ENCODE assay signal across 1 cellular context in the genomic region with DNA sequence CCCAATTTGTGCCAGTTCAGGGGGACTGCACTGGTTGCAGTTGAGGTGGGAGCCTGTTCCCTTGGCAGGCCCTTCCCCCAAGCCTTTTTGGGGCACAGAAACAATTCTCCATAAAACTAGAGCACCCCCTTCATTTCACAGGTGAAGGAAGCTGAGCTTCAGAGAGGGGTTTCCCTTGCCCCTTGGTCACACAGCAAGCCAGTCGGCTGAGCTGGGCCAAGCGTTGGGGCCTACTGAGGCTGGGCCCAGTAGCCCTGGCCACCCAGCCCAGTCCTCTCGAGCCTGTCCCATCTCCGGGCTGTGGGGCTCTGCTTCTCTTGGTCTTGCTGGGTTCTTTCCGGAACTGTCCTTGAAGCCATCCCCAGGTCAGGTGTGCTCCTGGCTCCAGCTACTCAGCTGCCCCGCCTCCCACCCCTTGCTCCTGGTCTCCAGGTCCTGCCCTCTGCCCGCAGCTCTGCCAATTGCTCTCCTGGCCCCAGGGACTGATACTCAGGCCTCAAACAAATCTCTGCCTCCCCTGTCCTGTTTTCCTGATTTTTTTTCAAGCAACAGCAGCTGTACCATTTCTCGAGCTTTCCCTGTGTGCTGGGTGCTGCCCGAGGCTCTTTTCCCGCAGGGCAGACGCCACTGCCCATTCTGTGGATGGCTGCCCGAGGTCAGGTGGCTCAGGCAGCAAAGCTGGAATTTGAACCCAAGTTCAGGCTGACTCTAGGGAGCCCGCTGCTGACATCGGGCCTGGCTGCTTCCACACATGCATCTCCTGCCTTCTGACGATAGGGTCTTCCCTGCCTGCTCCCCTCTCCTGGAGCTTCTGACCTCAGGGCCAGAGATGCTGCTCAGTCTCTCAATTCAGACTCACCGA.
TF ChIP-seq lines count a peak whose summit lies in the region.

No MANE protein-coding gene starts in this region.

TF ChIP-seq in HepG2, 621 proteins besides CTCF, POLR2A, EP300 and RAD21 (continued from another document and continues in another):
- TF ChIP-seq, protein P1, sequence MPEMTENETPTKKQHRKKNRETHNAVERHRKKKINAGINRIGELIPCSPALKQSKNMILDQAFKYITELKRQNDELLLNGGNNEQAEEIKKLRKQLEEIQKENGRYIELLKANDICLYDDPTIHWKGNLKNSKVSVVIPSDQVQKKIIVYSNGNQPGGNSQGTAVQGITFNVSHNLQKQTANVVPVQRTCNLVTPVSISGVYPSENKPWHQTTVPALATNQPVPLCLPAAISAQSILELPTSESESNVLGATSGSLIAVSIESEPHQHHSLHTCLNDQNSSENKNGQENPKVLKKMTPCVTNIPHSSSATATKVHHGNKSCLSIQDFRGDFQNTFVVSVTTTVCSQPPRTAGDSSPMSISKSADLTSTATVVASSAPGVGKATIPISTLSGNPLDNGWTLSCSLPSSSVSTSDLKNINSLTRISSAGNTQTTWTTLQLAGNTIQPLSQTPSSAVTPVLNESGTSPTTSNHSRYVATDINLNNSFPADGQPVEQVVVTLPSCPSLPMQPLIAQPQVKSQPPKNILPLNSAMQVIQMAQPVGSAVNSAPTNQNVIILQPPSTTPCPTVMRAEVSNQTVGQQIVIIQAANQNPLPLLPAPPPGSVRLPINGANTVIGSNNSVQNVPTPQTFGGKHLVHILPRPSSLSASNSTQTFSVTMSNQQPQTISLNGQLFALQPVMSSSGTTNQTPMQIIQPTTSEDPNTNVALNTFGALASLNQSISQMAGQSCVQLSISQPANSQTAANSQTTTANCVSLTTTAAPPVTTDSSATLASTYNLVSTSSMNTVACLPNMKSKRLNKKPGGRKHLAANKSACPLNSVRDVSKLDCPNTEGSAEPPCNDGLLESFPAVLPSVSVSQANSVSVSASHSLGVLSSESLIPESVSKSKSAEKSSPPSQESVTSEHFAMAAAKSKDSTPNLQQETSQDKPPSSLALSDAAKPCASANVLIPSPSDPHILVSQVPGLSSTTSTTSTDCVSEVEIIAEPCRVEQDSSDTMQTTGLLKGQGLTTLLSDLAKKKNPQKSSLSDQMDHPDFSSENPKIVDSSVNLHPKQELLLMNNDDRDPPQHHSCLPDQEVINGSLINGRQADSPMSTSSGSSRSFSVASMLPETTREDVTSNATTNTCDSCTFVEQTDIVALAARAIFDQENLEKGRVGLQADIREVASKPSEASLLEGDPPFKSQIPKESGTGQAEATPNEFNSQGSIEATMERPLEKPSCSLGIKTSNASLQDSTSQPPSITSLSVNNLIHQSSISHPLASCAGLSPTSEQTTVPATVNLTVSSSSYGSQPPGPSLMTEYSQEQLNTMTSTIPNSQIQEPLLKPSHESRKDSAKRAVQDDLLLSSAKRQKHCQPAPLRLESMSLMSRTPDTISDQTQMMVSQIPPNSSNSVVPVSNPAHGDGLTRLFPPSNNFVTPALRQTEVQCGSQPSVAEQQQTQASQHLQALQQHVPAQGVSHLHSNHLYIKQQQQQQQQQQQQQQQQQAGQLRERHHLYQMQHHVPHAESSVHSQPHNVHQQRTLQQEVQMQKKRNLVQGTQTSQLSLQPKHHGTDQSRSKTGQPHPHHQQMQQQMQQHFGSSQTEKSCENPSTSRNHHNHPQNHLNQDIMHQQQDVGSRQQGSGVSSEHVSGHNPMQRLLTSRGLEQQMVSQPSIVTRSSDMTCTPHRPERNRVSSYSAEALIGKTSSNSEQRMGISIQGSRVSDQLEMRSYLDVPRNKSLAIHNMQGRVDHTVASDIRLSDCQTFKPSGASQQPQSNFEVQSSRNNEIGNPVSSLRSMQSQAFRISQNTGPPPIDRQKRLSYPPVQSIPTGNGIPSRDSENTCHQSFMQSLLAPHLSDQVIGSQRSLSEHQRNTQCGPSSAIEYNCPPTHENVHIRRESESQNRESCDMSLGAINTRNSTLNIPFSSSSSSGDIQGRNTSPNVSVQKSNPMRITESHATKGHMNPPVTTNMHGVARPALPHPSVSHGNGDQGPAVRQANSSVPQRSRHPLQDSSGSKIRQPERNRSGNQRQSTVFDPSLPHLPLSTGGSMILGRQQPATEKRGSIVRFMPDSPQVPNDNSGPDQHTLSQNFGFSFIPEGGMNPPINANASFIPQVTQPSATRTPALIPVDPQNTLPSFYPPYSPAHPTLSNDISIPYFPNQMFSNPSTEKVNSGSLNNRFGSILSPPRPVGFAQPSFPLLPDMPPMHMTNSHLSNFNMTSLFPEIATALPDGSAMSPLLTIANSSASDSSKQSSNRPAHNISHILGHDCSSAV (CRISPR knock-in tag; IDR thresholded peaks at IDR 0.05; ENCODE audit: borderline replicate concordance): no peak
- TF ChIP-seq NFE2L1 (CRISPR knock-in tag; IDR thresholded peaks at IDR 0.05; ENCODE audit: borderline replicate concordance): 0 out of 2 replicates have a peak, but pooled peaks have one; percentile 37
- no peak for TF ChIP-seq SP2 (CRISPR knock-in tag; IDR thresholded peaks at IDR 0.05)
- TF ChIP-seq BRD4 (CRISPR knock-in tag; IDR thresholded peaks at IDR 0.05): peak; percentile 46; the same call in 1 of the 2 replicates
- TF ChIP-seq CREB1 (IDR thresholded peaks at IDR 0.05): no peak
- TF ChIP-seq CREB1 (CRISPR knock-in tag; IDR thresholded peaks at IDR 0.05): no peak
- TF ChIP-seq SP5 (CRISPR knock-in tag; IDR thresholded peaks at IDR 0.05; ENCODE audit: borderline replicate concordance, low read depth): peak; percentile 15; the same call in 1 of the 2 replicates
- TF ChIP-seq ZBTB3 (CRISPR knock-in tag; IDR thresholded peaks at IDR 0.05; ENCODE audit: borderline replicate concordance, low read depth): no peak
- TF ChIP-seq SOX6 (IDR thresholded peaks at IDR 0.05): no peak
- peak; percentile 50 for TF ChIP-seq SOX6 (CRISPR knock-in tag; IDR thresholded peaks at IDR 0.05)
- TF ChIP-seq SP4 (CRISPR knock-in tag; IDR thresholded peaks at IDR 0.05): 0 out of 2 replicates have a peak, but pooled peaks have one; percentile 25
- no peak for TF ChIP-seq PHF8 (CRISPR knock-in tag; IDR thresholded peaks at IDR 0.05)
- TF ChIP-seq, protein P2, sequence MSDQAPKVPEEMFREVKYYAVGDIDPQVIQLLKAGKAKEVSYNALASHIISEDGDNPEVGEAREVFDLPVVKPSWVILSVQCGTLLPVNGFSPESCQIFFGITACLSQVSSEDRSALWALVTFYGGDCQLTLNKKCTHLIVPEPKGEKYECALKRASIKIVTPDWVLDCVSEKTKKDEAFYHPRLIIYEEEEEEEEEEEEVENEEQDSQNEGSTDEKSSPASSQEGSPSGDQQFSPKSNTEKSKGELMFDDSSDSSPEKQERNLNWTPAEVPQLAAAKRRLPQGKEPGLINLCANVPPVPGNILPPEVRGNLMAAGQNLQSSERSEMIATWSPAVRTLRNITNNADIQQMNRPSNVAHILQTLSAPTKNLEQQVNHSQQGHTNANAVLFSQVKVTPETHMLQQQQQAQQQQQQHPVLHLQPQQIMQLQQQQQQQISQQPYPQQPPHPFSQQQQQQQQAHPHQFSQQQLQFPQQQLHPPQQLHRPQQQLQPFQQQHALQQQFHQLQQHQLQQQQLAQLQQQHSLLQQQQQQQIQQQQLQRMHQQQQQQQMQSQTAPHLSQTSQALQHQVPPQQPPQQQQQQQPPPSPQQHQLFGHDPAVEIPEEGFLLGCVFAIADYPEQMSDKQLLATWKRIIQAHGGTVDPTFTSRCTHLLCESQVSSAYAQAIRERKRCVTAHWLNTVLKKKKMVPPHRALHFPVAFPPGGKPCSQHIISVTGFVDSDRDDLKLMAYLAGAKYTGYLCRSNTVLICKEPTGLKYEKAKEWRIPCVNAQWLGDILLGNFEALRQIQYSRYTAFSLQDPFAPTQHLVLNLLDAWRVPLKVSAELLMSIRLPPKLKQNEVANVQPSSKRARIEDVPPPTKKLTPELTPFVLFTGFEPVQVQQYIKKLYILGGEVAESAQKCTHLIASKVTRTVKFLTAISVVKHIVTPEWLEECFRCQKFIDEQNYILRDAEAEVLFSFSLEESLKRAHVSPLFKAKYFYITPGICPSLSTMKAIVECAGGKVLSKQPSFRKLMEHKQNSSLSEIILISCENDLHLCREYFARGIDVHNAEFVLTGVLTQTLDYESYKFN (CRISPR knock-in tag; conservative IDR thresholded peaks at IDR 0.05): no peak; the same call in none of the 2 replicates
- no peak for TF ChIP-seq ZNF570 (CRISPR knock-in tag; IDR thresholded peaks at IDR 0.05; ENCODE audit: borderline replicate concordance)
- no peak for TF ChIP-seq ZKSCAN5 (CRISPR knock-in tag; IDR thresholded peaks at IDR 0.05)
- TF ChIP-seq GTF2F1 (IDR thresholded peaks at IDR 0.05; ENCODE audit: low read length): no peak
- TF ChIP-seq REXO4 (CRISPR knock-in tag; IDR thresholded peaks at IDR 0.05; ENCODE audit: borderline replicate concordance): no peak
- TF ChIP-seq ZNF343 (CRISPR knock-in tag; IDR thresholded peaks at IDR 0.05): no peak
- TF ChIP-seq ZNF510 (CRISPR knock-in tag; IDR thresholded peaks at IDR 0.05; ENCODE audit: low read depth): no peak
- TF ChIP-seq ZNF883 (CRISPR knock-in tag; IDR thresholded peaks at IDR 0.05; ENCODE audit: not compliant biosample characterization): no peak
- TF ChIP-seq JUN (CRISPR knock-in tag; IDR thresholded peaks at IDR 0.05): no peak
- TF ChIP-seq CBX2 (IDR thresholded peaks at IDR 0.05; ENCODE audit: low read depth, low read length): no peak
- TF ChIP-seq CBX2 (CRISPR knock-in tag; IDR thresholded peaks at IDR 0.05; ENCODE audit: low read depth): no peak
- no peak for TF ChIP-seq NFKBIZ (CRISPR knock-in tag; IDR thresholded peaks at IDR 0.05)
- TF ChIP-seq EHMT2 (IDR thresholded peaks at IDR 0.05; ENCODE audit: borderline replicate concordance, low read depth, low read length): no peak
- TF ChIP-seq ZNF329 (CRISPR knock-in tag; IDR thresholded peaks at IDR 0.05; ENCODE audit: low read depth): 0 out of 2 replicates have a peak, but pooled peaks have one; percentile 35
- TF ChIP-seq ZNF776 (CRISPR knock-in tag; IDR thresholded peaks at IDR 0.05): no peak
- TF ChIP-seq ZNF256 (CRISPR knock-in tag; conservative IDR thresholded peaks at IDR 0.05): 0 out of 2 replicates have a peak, but pooled peaks have one; percentile 36
- no peak for TF ChIP-seq ZNF674 (CRISPR knock-in tag; IDR thresholded peaks at IDR 0.05; ENCODE audit: low read depth)
- TF ChIP-seq ZBTB38 (CRISPR knock-in tag; IDR thresholded peaks at IDR 0.05): peak; percentile 92
- no peak for TF ChIP-seq THAP11 (CRISPR knock-in tag; IDR thresholded peaks at IDR 0.05)
- no peak for TF ChIP-seq SRSF4 (IDR thresholded peaks at IDR 0.05; ENCODE audit: low read depth, low read length, poor library complexity, severe bottlenecking)
- peak; percentile 41; the same call in 1 of the 2 replicates for TF ChIP-seq NR2F6 (IDR thresholded peaks at IDR 0.05)
- peak; percentile 64; the same call in 1 of the 2 replicates for TF ChIP-seq NR2F6 (CRISPR knock-in tag; IDR thresholded peaks at IDR 0.05)
- TF ChIP-seq, protein P3, sequence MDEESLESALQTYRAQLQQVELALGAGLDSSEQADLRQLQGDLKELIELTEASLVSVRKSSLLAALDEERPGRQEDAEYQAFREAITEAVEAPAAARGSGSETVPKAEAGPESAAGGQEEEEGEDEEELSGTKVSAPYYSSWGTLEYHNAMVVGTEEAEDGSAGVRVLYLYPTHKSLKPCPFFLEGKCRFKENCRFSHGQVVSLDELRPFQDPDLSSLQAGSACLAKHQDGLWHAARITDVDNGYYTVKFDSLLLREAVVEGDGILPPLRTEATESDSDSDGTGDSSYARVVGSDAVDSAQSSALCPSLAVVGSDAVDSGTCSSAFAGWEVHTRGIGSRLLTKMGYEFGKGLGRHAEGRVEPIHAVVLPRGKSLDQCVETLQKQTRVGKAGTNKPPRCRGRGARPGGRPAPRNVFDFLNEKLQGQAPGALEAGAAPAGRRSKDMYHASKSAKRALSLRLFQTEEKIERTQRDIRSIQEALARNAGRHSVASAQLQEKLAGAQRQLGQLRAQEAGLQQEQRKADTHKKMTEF (CRISPR knock-in tag; IDR thresholded peaks at IDR 0.05): 0 out of 2 replicates have a peak, but pooled peaks have one; percentile 21
- peak; percentile 46; the same call in 1 of the 2 replicates for TF ChIP-seq ZNF232 (CRISPR knock-in tag; IDR thresholded peaks at IDR 0.05; ENCODE audit: borderline replicate concordance)
- TF ChIP-seq ZNF30 (CRISPR knock-in tag; IDR thresholded peaks at IDR 0.05): no peak
- TF ChIP-seq CBX1 (IDR thresholded peaks at IDR 0.05; ENCODE audit: low read depth): peak; percentile 53
- TF ChIP-seq HES4 (CRISPR knock-in tag; IDR thresholded peaks at IDR 0.05; ENCODE audit: borderline replicate concordance): no peak
- 0 out of 2 replicates have a peak, but pooled peaks have one; percentile 35 for TF ChIP-seq MED13 (CRISPR knock-in tag; IDR thresholded peaks at IDR 0.05)
- peak; percentile 48; the same call in 1 of the 2 replicates for TF ChIP-seq POGZ (CRISPR knock-in tag; IDR thresholded peaks at IDR 0.05)
- TF ChIP-seq GLI4 (CRISPR knock-in tag; IDR thresholded peaks at IDR 0.05; ENCODE audit: borderline replicate concordance): no peak
- TF ChIP-seq PRMT3 (CRISPR knock-in tag; IDR thresholded peaks at IDR 0.05; ENCODE audit: borderline replicate concordance, low read depth): no peak
- TF ChIP-seq, protein P4, sequence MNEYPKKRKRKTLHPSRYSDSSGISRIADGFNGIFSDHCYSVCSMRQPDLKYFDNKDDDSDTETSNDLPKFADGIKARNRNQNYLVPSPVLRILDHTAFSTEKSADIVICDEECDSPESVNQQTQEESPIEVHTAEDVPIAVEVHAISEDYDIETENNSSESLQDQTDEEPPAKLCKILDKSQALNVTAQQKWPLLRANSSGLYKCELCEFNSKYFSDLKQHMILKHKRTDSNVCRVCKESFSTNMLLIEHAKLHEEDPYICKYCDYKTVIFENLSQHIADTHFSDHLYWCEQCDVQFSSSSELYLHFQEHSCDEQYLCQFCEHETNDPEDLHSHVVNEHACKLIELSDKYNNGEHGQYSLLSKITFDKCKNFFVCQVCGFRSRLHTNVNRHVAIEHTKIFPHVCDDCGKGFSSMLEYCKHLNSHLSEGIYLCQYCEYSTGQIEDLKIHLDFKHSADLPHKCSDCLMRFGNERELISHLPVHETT (CRISPR knock-in tag; conservative IDR thresholded peaks at IDR 0.05): no peak
- no peak for TF ChIP-seq REPIN1 (CRISPR knock-in tag; IDR thresholded peaks at IDR 0.05; ENCODE audit: borderline replicate concordance, low read depth)
- no peak for TF ChIP-seq ZNF496 (CRISPR knock-in tag; IDR thresholded peaks at IDR 0.05; ENCODE audit: insufficient replicate concordance)
- no peak for TF ChIP-seq ZNF850 (CRISPR knock-in tag; conservative IDR thresholded peaks at IDR 0.05)
- TF ChIP-seq ELF3 (CRISPR knock-in tag; IDR thresholded peaks at IDR 0.05): peak; percentile 24; the same call in 1 of the 2 replicates
- TF ChIP-seq, protein P5, sequence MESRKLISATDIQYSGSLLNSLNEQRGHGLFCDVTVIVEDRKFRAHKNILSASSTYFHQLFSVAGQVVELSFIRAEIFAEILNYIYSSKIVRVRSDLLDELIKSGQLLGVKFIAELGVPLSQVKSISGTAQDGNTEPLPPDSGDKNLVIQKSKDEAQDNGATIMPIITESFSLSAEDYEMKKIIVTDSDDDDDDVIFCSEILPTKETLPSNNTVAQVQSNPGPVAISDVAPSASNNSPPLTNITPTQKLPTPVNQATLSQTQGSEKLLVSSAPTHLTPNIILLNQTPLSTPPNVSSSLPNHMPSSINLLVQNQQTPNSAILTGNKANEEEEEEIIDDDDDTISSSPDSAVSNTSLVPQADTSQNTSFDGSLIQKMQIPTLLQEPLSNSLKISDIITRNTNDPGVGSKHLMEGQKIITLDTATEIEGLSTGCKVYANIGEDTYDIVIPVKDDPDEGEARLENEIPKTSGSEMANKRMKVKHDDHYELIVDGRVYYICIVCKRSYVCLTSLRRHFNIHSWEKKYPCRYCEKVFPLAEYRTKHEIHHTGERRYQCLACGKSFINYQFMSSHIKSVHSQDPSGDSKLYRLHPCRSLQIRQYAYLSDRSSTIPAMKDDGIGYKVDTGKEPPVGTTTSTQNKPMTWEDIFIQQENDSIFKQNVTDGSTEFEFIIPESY (CRISPR knock-in tag; IDR thresholded peaks at IDR 0.05): no peak
